In the genomic region with DNA sequence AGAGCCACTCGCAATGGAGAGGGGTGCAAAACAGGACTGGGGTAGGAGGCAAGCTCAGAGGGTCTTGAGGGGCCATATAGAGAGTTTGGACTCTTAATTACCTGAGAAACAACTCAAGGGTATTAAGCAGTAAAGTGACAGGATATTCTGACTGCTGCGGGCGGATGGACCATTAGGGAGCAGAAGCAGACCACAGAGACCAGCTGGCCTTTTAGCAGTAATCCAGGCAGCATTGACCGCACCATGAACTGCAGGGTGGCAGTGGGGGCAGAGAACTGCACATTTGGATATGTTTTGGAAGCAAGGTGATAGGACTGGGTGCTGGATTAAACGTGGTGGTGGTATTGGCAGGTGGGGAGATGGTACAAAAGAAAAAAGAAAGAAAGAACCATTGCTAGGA, we compare ENCODE assay signal across 1 cellular context.
TF ChIP-seq lines count a peak whose summit lies in the region.

No MANE protein-coding gene starts in this region.

TF ChIP-seq in WTC11, 78 proteins besides CTCF, POLR2A, EP300 and RAD21:
- TF ChIP-seq HMGA2 (CRISPR knock-in tag; IDR thresholded peaks at IDR 0.05), result no peak
- TF ChIP-seq, protein P1, sequence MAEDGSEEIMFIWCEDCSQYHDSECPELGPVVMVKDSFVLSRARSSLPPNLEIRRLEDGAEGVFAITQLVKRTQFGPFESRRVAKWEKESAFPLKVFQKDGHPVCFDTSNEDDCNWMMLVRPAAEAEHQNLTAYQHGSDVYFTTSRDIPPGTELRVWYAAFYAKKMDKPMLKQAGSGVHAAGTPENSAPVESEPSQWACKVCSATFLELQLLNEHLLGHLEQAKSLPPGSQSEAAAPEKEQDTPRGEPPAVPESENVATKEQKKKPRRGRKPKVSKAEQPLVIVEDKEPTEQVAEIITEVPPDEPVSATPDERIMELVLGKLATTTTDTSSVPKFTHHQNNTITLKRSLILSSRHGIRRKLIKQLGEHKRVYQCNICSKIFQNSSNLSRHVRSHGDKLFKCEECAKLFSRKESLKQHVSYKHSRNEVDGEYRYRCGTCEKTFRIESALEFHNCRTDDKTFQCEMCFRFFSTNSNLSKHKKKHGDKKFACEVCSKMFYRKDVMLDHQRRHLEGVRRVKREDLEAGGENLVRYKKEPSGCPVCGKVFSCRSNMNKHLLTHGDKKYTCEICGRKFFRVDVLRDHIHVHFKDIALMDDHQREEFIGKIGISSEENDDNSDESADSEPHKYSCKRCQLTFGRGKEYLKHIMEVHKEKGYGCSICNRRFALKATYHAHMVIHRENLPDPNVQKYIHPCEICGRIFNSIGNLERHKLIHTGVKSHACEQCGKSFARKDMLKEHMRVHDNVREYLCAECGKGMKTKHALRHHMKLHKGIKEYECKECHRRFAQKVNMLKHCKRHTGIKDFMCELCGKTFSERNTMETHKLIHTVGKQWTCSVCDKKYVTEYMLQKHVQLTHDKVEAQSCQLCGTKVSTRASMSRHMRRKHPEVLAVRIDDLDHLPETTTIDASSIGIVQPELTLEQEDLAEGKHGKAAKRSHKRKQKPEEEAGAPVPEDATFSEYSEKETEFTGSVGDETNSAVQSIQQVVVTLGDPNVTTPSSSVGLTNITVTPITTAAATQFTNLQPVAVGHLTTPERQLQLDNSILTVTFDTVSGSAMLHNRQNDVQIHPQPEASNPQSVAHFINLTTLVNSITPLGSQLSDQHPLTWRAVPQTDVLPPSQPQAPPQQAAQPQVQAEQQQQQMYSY (CRISPR knock-in tag; IDR thresholded peaks at IDR 0.05), result no peak
